Comparison of ENCODE assay signal across 8 cellular contexts in genomic region chr13:102596147-102597028, GRCh38. TPM values are rescaled to one million over a fixed set of nuclear protein-coding genes. Genes with fewer than 3 reads are reported as not detected.
A peak's percentile ranks its signal among the peaks of the same experiment; 100 is the strongest.
DNase-seq lines count a peak whose midpoint lies in the region; ATAC-seq lines count a peak whose summit lies in the region.

Gene TPP2, plus strand, starts transcription at chr13:102596986. Its CDS starts 53 bp downstream, at chr13:102597039.

- no peaks in the 10 kb centered on the region for H3K9me3 Mint-ChIP-seq in activated naive CD4-positive, alpha-beta T cell treated with anti-CD3 and anti-CD28 coated beads, Interleukin-2, amount 50 U/mL, for 72 hours

- H3K27ac Mint-ChIP-seq in activated naive CD4-positive, alpha-beta T cell treated with anti-CD3 and anti-CD28 coated beads, Interleukin-2, amount 50 U/mL, for 72 hours = peak within 1 kb of the TSS; percentile 100

- H3K4me3 ChIP-seq in GM08714 (ENCODE audit: low read length) = peak within 1 kb of the TSS; percentile 96

- DNase-seq in NCI-H1092 treated with DMSO at 0.1 percent for 48 hours (lab: John Stamatoyannopoulos, UW) = peak; percentile 98
- DNase-seq in SKM-1 (lab: John Stamatoyannopoulos, UW; ENCODE audit: unreplicated experiment) = peak; percentile 94
- peak; percentile 98 to 99 for DNase-seq in activated naive CD4-positive, alpha-beta T cell treated with anti-CD3 and anti-CD28 coated beads, Interleukin-2, amount 50 U/mL, for 72 hours (ENCODE audit: low spot score in 2 of 2)
- DNase-seq in glomerular endothelial cell (ENCODE audit: extremely low read depth, low read depth, low spot score) = peak; percentile 84
- peak; percentile 96 for DNase-seq in occipital lobe (lab: John Stamatoyannopoulos, UW)

- peak; percentile 84 for ATAC-seq in HG02610 (IDR thresholded peaks at IDR 0.05; ENCODE audit: unreplicated experiment)
- ATAC-seq in activated naive CD4-positive, alpha-beta T cell treated with anti-CD3 and anti-CD28 coated beads, Interleukin-2, amount 50 U/mL, for 72 hours = peak; percentile 92 to 93

- peaks cover 14 to 17% of the 10 kb centered on the region in 2 donors for H3K36me3 Mint-ChIP-seq in activated naive CD4-positive, alpha-beta T cell treated with anti-CD3 and anti-CD28 coated beads, Interleukin-2, amount 50 U/mL, for 72 hours

- peak within 1 kb of the TSS; percentile 92 for H3K27ac ChIP-seq in temporal lobe (ENCODE audit: low read depth, low read length)

RNA-seq across cellular contexts. Expression of gene TPP2, which starts in this region (rescaled TPM):
- 10 to 100 TPM; 62.4 to 62.7 TPM for total RNA-seq in activated naive CD4-positive, alpha-beta T cell treated with anti-CD3 and anti-CD28 coated beads, Interleukin-2, amount 50 U/mL, for 72 hours
- total RNA-seq in glomerular endothelial cell = 46.1 and 47.8 TPM in 2 replicates
- 68.9 TPM for total RNA-seq in occipital lobe
- 48.4 TPM for total RNA-seq in temporal lobe

Comparison
In these comparisons a context has a peak if more than half of its experiments do, and no peak if none do; other contexts are left out.
1. Peak in every context shown above with its lines: DNase-seq, ATAC-seq, H3K4me3 ChIP-seq and H3K27ac ChIP-seq.